1 cellular context compared by ENCODE assay signal in the genomic region with DNA sequence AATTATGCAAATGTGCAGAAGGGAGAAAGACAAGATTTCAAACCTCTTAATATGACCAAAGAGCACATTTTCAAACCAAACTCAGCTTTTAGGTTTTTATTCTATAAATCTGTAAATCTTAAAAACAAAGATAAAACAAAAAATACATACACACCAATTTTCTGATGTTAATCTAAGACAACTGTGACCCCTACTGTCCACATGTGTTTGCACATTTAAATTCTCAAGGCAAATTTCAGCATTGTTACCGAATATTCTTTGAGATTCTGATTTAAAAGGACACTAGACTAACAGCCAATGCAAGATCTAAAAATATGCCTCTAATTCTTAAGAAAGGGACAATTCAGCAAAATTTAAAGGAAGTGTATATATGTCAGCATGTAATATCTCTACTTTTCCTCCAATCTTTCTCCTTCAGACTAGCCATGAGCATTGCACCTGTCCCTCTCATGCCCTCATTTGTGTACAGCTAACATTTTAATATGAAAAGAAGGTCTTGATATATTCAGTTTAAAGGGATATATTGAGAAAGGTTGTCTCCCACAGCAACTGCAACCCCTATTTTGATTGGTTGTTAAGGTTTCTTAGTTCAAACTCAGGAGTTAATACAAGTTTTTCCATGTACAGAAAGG.
TF ChIP-seq lines count a peak whose summit lies in the region.

No MANE protein-coding gene starts in this region.

TF ChIP-seq in GM23338, 12 proteins besides CTCF, POLR2A, EP300 and RAD21 (continued from another document):
- TF ChIP-seq, protein P1, sequence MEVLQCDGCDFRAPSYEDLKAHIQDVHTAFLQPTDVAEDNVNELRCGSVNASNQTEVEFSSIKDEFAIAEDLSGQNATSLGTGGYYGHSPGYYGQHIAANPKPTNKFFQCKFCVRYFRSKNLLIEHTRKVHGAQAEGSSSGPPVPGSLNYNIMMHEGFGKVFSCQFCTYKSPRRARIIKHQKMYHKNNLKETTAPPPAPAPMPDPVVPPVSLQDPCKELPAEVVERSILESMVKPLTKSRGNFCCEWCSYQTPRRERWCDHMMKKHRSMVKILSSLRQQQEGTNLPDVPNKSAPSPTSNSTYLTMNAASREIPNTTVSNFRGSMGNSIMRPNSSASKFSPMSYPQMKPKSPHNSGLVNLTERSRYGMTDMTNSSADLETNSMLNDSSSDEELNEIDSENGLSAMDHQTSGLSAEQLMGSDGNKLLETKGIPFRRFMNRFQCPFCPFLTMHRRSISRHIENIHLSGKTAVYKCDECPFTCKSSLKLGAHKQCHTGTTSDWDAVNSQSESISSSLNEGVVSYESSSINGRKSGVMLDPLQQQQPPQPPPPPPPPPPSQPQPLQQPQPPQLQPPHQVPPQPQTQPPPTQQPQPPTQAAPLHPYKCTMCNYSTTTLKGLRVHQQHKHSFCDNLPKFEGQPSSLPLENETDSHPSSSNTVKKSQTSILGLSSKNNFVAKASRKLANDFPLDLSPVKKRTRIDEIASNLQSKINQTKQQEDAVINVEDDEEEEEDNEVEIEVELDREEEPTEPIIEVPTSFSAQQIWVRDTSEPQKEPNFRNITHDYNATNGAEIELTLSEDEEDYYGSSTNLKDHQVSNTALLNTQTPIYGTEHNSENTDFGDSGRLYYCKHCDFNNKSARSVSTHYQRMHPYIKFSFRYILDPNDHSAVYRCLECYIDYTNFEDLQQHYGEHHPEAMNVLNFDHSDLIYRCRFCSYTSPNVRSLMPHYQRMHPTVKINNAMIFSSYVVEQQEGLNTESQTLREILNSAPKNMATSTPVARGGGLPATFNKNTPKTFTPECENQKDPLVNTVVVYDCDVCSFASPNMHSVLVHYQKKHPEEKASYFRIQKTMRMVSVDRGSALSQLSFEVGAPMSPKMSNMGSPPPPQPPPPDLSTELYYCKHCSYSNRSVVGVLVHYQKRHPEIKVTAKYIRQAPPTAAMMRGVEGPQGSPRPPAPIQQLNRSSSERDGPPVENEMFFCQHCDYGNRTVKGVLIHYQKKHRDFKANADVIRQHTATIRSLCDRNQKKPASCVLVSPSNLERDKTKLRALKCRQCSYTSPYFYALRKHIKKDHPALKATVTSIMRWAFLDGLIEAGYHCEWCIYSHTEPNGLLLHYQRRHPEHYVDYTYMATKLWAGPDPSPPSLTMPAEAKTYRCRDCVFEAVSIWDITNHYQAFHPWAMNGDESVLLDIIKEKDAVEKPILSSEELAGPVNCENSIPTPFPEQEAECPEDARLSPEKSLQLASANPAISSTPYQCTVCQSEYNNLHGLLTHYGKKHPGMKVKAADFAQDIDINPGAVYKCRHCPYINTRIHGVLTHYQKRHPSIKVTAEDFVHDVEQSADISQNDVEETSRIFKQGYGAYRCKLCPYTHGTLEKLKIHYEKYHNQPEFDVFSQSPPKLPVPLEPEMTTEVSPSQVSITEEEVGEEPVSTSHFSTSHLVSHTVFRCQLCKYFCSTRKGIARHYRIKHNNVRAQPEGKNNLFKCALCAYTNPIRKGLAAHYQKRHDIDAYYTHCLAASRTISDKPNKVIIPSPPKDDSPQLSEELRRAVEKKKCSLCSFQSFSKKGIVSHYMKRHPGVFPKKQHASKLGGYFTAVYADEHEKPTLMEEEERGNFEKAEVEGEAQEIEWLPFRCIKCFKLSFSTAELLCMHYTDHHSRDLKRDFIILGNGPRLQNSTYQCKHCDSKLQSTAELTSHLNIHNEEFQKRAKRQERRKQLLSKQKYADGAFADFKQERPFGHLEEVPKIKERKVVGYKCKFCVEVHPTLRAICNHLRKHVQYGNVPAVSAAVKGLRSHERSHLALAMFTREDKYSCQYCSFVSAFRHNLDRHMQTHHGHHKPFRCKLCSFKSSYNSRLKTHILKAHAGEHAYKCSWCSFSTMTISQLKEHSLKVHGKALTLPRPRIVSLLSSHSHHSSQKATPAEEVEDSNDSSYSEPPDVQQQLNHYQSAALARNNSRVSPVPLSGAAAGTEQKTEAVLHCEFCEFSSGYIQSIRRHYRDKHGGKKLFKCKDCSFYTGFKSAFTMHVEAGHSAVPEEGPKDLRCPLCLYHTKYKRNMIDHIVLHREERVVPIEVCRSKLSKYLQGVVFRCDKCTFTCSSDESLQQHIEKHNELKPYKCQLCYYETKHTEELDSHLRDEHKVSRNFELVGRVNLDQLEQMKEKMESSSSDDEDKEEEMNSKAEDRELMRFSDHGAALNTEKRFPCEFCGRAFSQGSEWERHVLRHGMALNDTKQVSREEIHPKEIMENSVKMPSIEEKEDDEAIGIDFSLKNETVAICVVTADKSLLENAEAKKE (CRISPR knock-in tag; IDR thresholded peaks at IDR 0.05), result no peak
- TF ChIP-seq EZH2 (IDR thresholded peaks at IDR 0.05; ENCODE audit: low read depth, unreplicated experiment) (no peak), EZH2phosphoT487 (IDR thresholded peaks at IDR 0.05; ENCODE audit: unreplicated experiment) (no peak), POLR2AphosphoS5 (IDR thresholded peaks at IDR 0.05; ENCODE audit: low read depth) (no peak), ZNF331 (CRISPR knock-in tag; IDR thresholded peaks at IDR 0.05; ENCODE audit: low read depth) (no peak)
